Comparison of ENCODE assay signal across 1 cellular context in the genomic region with DNA sequence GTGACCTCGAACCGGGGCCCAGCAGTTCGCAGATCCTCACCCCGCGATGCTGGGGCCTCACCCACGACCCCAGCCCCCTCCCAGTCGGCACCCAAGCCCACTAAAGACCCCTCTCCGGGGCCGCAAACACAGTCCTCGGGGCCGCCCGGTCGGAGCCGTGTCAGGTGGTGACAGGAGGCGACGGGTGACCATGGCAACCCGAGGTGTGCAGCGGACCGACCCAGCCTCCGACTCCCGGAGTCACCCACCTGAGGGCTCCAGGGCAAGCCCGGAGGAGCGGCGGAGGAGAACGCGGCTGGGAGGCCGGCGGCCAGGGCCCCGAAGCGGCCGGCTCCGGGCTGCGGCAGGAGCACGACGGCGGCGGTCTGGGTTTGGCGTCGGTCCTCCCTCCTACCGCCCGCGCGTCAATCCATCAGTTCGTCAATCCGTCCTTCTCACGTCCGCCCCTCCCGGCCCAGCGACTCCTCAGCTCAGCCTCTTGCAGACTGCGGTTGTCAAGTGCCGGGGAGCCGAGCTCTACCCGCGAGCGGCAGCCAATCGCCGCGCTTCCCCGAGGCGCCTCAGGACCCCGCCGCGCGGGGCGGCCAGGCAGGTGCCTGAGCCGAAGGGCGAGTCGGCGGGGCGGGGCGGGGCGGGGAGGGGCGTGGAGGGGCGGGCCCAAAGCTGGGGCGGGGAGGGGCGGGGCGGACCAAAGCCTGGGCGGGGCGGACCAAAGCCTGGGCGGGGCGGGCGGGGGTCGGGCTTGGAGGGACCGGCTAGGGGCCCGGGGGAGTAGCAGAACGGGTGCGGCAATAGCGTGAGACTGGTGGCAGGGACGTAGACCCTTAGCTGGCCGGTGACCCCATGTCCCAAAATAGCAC.
TF ChIP-seq lines count a peak whose summit lies in the region.

A gene (minus strand): TSS at position 489 of the 860 bp plus-strand sequence. CDS start 18,590 bp downstream, outside the sequence.

TF ChIP-seq in K562, 482 proteins besides CTCF, POLR2A, EP300 and RAD21 (continued from another document and continues in another):
- TF ChIP-seq, protein P1, sequence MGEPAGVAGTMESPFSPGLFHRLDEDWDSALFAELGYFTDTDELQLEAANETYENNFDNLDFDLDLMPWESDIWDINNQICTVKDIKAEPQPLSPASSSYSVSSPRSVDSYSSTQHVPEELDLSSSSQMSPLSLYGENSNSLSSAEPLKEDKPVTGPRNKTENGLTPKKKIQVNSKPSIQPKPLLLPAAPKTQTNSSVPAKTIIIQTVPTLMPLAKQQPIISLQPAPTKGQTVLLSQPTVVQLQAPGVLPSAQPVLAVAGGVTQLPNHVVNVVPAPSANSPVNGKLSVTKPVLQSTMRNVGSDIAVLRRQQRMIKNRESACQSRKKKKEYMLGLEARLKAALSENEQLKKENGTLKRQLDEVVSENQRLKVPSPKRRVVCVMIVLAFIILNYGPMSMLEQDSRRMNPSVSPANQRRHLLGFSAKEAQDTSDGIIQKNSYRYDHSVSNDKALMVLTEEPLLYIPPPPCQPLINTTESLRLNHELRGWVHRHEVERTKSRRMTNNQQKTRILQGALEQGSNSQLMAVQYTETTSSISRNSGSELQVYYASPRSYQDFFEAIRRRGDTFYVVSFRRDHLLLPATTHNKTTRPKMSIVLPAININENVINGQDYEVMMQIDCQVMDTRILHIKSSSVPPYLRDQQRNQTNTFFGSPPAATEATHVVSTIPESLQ (CRISPR knock-in tag; IDR thresholded peaks at IDR 0.05): no peak
- TF ChIP-seq ZNF324 (CRISPR knock-in tag; IDR thresholded peaks at IDR 0.05): no peak
- 0 out of 2 replicates have a peak, but pooled peaks have one; percentile 15 for TF ChIP-seq PML (IDR thresholded peaks at IDR 0.05; ENCODE audit: low read length)
- TF ChIP-seq MBD2 (IDR thresholded peaks at IDR 0.05; ENCODE audit: borderline replicate concordance, low read depth): peak; percentile 54; the same call in 1 of the 2 replicates
- TF ChIP-seq, protein P2, sequence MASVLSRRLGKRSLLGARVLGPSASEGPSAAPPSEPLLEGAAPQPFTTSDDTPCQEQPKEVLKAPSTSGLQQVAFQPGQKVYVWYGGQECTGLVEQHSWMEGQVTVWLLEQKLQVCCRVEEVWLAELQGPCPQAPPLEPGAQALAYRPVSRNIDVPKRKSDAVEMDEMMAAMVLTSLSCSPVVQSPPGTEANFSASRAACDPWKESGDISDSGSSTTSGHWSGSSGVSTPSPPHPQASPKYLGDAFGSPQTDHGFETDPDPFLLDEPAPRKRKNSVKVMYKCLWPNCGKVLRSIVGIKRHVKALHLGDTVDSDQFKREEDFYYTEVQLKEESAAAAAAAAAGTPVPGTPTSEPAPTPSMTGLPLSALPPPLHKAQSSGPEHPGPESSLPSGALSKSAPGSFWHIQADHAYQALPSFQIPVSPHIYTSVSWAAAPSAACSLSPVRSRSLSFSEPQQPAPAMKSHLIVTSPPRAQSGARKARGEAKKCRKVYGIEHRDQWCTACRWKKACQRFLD (CRISPR knock-in tag; IDR thresholded peaks at IDR 0.05): no peak; the same call in 1 of the 2 replicates
- TF ChIP-seq, protein P3, sequence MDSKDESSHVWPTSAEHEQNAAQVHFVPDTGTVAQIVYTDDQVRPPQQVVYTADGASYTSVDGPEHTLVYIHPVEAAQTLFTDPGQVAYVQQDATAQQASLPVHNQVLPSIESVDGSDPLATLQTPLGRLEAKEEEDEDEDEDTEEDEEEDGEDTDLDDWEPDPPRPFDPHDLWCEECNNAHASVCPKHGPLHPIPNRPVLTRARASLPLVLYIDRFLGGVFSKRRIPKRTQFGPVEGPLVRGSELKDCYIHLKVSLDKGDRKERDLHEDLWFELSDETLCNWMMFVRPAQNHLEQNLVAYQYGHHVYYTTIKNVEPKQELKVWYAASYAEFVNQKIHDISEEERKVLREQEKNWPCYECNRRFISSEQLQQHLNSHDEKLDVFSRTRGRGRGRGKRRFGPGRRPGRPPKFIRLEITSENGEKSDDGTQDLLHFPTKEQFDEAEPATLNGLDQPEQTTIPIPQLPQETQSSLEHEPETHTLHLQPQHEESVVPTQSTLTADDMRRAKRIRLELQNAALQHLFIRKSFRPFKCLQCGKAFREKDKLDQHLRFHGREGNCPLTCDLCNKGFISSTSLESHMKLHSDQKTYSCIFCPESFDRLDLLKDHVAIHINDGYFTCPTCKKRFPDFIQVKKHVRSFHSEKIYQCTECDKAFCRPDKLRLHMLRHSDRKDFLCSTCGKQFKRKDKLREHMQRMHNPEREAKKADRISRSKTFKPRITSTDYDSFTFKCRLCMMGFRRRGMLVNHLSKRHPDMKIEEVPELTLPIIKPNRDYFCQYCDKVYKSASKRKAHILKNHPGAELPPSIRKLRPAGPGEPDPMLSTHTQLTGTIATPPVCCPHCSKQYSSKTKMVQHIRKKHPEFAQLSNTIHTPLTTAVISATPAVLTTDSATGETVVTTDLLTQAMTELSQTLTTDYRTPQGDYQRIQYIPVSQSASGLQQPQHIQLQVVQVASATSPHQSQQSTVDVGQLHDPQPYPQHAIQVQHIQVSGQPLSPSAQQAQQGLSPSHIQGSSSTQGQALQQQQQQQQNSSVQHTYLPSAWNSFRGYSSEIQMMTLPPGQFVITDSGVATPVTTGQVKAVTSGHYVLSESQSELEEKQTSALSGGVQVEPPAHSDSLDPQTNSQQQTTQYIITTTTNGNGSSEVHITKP (IDR thresholded peaks at IDR 0.05; ENCODE audit: partially characterized antibody): peak; percentile 28
- TF ChIP-seq, protein P4, sequence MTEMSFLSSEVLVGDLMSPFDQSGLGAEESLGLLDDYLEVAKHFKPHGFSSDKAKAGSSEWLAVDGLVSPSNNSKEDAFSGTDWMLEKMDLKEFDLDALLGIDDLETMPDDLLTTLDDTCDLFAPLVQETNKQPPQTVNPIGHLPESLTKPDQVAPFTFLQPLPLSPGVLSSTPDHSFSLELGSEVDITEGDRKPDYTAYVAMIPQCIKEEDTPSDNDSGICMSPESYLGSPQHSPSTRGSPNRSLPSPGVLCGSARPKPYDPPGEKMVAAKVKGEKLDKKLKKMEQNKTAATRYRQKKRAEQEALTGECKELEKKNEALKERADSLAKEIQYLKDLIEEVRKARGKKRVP (CRISPR knock-in tag; IDR thresholded peaks at IDR 0.05): no peak
- TF ChIP-seq ZNF384 (IDR thresholded peaks at IDR 0.05; ENCODE audit: low read depth, low read length): no peak
- TF ChIP-seq ZNF124 (CRISPR knock-in tag; IDR thresholded peaks at IDR 0.05): no peak
- no peak for TF ChIP-seq HIVEP1 (CRISPR knock-in tag; IDR thresholded peaks at IDR 0.05)
- TF ChIP-seq MAFF (IDR thresholded peaks at IDR 0.05; ENCODE audit: low read length): no peak
- no peak for TF ChIP-seq TAF9B (IDR thresholded peaks at IDR 0.05; ENCODE audit: partially characterized antibody)
- TF ChIP-seq, protein P5, sequence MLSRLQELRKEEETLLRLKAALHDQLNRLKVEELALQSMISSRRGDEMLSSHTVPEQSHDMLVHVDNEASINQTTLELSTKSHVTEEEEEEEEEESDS (CRISPR knock-in tag; IDR thresholded peaks at IDR 0.05): no peak
- TF ChIP-seq ZNF589 (CRISPR knock-in tag; IDR thresholded peaks at IDR 0.05; ENCODE audit: low read depth): no peak
- no peak for TF ChIP-seq GABPB2 (CRISPR knock-in tag; conservative IDR thresholded peaks at IDR 0.05)
- TF ChIP-seq ZEB2 (IDR thresholded peaks at IDR 0.05): no peak; the same call in 1 of the 2 replicates
- TF ChIP-seq, protein P6, sequence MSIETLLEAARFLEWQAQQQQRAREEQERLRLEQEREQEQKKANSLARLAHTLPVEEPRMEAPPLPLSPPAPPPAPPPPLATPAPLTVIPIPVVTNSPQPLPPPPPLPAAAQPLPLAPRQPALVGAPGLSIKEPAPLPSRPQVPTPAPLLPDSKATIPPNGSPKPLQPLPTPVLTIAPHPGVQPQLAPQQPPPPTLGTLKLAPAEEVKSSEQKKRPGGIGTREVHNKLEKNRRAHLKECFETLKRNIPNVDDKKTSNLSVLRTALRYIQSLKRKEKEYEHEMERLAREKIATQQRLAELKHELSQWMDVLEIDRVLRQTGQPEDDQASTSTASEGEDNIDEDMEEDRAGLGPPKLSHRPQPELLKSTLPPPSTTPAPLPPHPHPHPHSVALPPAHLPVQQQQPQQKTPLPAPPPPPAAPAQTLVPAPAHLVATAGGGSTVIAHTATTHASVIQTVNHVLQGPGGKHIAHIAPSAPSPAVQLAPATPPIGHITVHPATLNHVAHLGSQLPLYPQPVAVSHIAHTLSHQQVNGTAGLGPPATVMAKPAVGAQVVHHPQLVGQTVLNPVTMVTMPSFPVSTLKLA (conservative IDR thresholded peaks at IDR 0.05): peak in 1 of 2 experiments; percentile 75; a peak in 2 of 4 replicates
- TF ChIP-seq ARHGAP35 (IDR thresholded peaks at IDR 0.05; ENCODE audit: partially characterized antibody): no peak
- TF ChIP-seq SAP30 (IDR thresholded peaks at IDR 0.05; ENCODE audit: borderline replicate concordance, insufficient read depth, low read depth, low read length, poor library complexity, severe bottlenecking): peak; percentile 87
- TF ChIP-seq, protein P7, sequence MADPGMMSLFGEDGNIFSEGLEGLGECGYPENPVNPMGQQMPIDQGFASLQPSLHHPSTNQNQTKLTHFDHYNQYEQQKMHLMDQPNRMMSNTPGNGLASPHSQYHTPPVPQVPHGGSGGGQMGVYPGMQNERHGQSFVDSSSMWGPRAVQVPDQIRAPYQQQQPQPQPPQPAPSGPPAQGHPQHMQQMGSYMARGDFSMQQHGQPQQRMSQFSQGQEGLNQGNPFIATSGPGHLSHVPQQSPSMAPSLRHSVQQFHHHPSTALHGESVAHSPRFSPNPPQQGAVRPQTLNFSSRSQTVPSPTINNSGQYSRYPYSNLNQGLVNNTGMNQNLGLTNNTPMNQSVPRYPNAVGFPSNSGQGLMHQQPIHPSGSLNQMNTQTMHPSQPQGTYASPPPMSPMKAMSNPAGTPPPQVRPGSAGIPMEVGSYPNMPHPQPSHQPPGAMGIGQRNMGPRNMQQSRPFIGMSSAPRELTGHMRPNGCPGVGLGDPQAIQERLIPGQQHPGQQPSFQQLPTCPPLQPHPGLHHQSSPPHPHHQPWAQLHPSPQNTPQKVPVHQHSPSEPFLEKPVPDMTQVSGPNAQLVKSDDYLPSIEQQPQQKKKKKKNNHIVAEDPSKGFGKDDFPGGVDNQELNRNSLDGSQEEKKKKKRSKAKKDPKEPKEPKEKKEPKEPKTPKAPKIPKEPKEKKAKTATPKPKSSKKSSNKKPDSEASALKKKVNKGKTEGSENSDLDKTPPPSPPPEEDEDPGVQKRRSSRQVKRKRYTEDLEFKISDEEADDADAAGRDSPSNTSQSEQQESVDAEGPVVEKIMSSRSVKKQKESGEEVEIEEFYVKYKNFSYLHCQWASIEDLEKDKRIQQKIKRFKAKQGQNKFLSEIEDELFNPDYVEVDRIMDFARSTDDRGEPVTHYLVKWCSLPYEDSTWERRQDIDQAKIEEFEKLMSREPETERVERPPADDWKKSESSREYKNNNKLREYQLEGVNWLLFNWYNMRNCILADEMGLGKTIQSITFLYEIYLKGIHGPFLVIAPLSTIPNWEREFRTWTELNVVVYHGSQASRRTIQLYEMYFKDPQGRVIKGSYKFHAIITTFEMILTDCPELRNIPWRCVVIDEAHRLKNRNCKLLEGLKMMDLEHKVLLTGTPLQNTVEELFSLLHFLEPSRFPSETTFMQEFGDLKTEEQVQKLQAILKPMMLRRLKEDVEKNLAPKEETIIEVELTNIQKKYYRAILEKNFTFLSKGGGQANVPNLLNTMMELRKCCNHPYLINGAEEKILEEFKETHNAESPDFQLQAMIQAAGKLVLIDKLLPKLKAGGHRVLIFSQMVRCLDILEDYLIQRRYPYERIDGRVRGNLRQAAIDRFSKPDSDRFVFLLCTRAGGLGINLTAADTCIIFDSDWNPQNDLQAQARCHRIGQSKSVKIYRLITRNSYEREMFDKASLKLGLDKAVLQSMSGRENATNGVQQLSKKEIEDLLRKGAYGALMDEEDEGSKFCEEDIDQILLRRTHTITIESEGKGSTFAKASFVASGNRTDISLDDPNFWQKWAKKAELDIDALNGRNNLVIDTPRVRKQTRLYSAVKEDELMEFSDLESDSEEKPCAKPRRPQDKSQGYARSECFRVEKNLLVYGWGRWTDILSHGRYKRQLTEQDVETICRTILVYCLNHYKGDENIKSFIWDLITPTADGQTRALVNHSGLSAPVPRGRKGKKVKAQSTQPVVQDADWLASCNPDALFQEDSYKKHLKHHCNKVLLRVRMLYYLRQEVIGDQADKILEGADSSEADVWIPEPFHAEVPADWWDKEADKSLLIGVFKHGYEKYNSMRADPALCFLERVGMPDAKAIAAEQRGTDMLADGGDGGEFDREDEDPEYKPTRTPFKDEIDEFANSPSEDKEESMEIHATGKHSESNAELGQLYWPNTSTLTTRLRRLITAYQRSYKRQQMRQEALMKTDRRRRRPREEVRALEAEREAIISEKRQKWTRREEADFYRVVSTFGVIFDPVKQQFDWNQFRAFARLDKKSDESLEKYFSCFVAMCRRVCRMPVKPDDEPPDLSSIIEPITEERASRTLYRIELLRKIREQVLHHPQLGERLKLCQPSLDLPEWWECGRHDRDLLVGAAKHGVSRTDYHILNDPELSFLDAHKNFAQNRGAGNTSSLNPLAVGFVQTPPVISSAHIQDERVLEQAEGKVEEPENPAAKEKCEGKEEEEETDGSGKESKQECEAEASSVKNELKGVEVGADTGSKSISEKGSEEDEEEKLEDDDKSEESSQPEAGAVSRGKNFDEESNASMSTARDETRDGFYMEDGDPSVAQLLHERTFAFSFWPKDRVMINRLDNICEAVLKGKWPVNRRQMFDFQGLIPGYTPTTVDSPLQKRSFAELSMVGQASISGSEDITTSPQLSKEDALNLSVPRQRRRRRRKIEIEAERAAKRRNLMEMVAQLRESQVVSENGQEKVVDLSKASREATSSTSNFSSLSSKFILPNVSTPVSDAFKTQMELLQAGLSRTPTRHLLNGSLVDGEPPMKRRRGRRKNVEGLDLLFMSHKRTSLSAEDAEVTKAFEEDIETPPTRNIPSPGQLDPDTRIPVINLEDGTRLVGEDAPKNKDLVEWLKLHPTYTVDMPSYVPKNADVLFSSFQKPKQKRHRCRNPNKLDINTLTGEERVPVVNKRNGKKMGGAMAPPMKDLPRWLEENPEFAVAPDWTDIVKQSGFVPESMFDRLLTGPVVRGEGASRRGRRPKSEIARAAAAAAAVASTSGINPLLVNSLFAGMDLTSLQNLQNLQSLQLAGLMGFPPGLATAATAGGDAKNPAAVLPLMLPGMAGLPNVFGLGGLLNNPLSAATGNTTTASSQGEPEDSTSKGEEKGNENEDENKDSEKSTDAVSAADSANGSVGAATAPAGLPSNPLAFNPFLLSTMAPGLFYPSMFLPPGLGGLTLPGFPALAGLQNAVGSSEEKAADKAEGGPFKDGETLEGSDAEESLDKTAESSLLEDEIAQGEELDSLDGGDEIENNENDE (IDR thresholded peaks at IDR 0.05; ENCODE audit: low read depth, low read length): no peak
- TF ChIP-seq CTBP1 (IDR thresholded peaks at IDR 0.05; ENCODE audit: borderline replicate concordance): peak; percentile 97
- TF ChIP-seq, protein P8, sequence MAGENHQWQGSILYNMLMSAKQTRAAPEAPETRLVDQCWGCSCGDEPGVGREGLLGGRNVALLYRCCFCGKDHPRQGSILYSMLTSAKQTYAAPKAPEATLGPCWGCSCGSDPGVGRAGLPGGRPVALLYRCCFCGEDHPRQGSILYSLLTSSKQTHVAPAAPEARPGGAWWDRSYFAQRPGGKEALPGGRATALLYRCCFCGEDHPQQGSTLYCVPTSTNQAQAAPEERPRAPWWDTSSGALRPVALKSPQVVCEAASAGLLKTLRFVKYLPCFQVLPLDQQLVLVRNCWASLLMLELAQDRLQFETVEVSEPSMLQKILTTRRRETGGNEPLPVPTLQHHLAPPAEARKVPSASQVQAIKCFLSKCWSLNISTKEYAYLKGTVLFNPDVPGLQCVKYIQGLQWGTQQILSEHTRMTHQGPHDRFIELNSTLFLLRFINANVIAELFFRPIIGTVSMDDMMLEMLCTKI (IDR thresholded peaks at IDR 0.05; ENCODE audit: partially characterized antibody): no peak
- TF ChIP-seq GABPB1 (CRISPR knock-in tag; IDR thresholded peaks at IDR 0.05): peak; percentile 72
- peak; percentile 51 for TF ChIP-seq PHF20 (IDR thresholded peaks at IDR 0.05; ENCODE audit: partially characterized antibody)
